ENCODE assay signal across 15 cellular contexts in the genomic region with DNA sequence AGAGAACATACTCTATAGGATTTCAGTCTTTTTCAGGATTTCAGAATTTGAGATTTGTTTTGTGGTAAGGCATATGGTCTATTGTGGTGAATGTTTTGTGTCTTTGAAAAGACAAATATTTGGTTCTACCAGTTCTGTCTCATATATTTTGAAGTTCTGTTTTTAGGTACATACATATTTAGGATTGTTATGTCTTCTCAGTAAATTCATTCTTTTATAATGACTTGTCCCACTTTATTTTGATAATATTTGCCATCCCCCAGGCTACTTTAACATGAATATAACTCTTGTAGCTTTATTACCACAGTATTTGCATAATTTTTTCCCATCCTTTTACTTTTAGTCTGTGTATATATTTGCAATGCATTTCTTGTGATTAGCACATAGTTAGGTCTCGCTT. TPM values are rescaled to one million over a fixed set of nuclear protein-coding genes. Genes with fewer than 3 reads are reported as not detected.
DNase-seq lines count a peak whose midpoint lies in the region; ATAC-seq and TF ChIP-seq lines count a peak whose summit lies in the region.
"Had no signal": no experiment of that assay in that cellular context is flagged by ENCODE, and none has a peak within 500 bp of the region (broad histone marks: within the 10 kb centered on the region; RNA-seq: fewer than 3 reads in every experiment).

No MANE protein-coding gene starts in this region.

- ATAC-seq in SK-N-SH treated with all-trans-retinoic acid at 6 μM for 48 hours: peak; percentile 24; the same call in 2 of the 3 replicates
- no peak for ATAC-seq in foreskin keratinocyte
- no peak for ATAC-seq in naive thymus-derived CD8-positive, alpha-beta T cell
- no peak for ATAC-seq in HG03520 (IDR thresholded peaks at IDR 0.05; ENCODE audit: unreplicated experiment)
- no peak for ATAC-seq in GM18873 (IDR thresholded peaks at IDR 0.05; ENCODE audit: low FRiP score, unreplicated experiment)

- H3K9me3 ChIP-seq in subcutaneous abdominal adipose tissue (ENCODE audit: control insufficient read depth in 5 of 5, low read length in 5 of 5): no peaks in the 10 kb centered on the region
- H3K9me3 ChIP-seq: left ventricle myocardium inferior, tibial artery had no signal

- H3K4me1 ChIP-seq in foreskin keratinocyte (peaks cover 18% of the 10 kb centered on the region), subcutaneous abdominal adipose tissue (ENCODE audit: control insufficient read depth in 5 of 5, insufficient read depth in 5 of 5, low read length in 5 of 5) (peaks cover 2 to 48% (median 42%) of the 10 kb centered on the region in 5 donors)

- H3K27ac Mint-ChIP-seq in naive thymus-derived CD8-positive, alpha-beta T cell: peak overlapping the region in 2 of 10 donors; percentile 5 to 19
- H3K27ac Mint-ChIP-seq: activated T-helper 2 cell treated with anti-CD3 and anti-CD28 coated beads, Interferon-gamma antibody, Interleukin-2, Interleukin-4, amounts not matched to agents 10 μg/mL and 5 μg/mL and 100 μg/mL, durations not matched to agents 14 hours and 24 hours and 36 hours had no signal

- DNase-seq in HS-5 (ENCODE audit: low read depth): peak; percentile 2
- DNase-seq in foreskin keratinocyte: no peak
- no peak for DNase-seq in naive thymus-derived CD8-positive, alpha-beta T cell
- DNase-seq in stimulated activated CD4-positive, alpha-beta T cell treated with anti-CD3 and anti-CD28 coated beads, Interleukin-2, amount 100 ng/mL, for 48 hours: no peak
- DNase-seq: amygdala, left ventricle myocardium inferior, NCI-H1436 treated with DMSO at 0.1 percent for 48 hours, NCI-H2227 treated with DMSO at 0.1 percent for 48 hours, Right ventricle myocardium superior, tibial artery had no signal

- H3K9me3 Mint-ChIP-seq in naive thymus-derived CD8-positive, alpha-beta T cell: no peaks in the 10 kb centered on the region
- H3K9me3 Mint-ChIP-seq: activated T-helper 2 cell treated with anti-CD3 and anti-CD28 coated beads, Interferon-gamma antibody, Interleukin-2, Interleukin-4, amounts not matched to agents 10 μg/mL and 5 μg/mL and 100 μg/mL, durations not matched to agents 14 hours and 24 hours and 36 hours had no signal

- no peak overlapping the region for H3K4me3 ChIP-seq in subcutaneous abdominal adipose tissue (ENCODE audit: low read depth in 1 of 5, low read length in 5 of 5)
- H3K4me3 ChIP-seq: left ventricle myocardium inferior, tibial artery had no signal

- no peaks in the 10 kb centered on the region for H3K36me3 ChIP-seq in subcutaneous abdominal adipose tissue (ENCODE audit: control insufficient read depth in 5 of 5, insufficient read depth in 5 of 5, low read length in 5 of 5)
- H3K36me3 ChIP-seq: left ventricle myocardium inferior, tibial artery had no signal

- TF ChIP-seq CTCF in foreskin keratinocyte (conservative IDR thresholded peaks at IDR 0.05): no peak

- no peaks in the 10 kb centered on the region for H3K27me3 ChIP-seq in foreskin keratinocyte
- H3K27me3 ChIP-seq in subcutaneous abdominal adipose tissue (ENCODE audit: control insufficient read depth in 5 of 5, insufficient read depth in 4 of 5, low read length in 5 of 5): no peaks in the 10 kb centered on the region
- H3K27me3 ChIP-seq: tibial artery had no signal

- H3K36me3 Mint-ChIP-seq in naive thymus-derived CD8-positive, alpha-beta T cell: no peaks in the 10 kb centered on the region

- H3K27ac ChIP-seq in foreskin keratinocyte: peak overlapping the region; percentile 7
- peak overlapping the region; percentile 70 for H3K27ac ChIP-seq in subcutaneous abdominal adipose tissue (ENCODE audit: low read depth, low read length)
- H3K27ac ChIP-seq: left ventricle myocardium inferior had no signal

- H3K4me1 Mint-ChIP-seq in naive thymus-derived CD8-positive, alpha-beta T cell: peaks cover 31 to 89% (median 81%) of the 10 kb centered on the region in 4 donors

- no peak overlapping the region for H3K4me3 Mint-ChIP-seq in naive thymus-derived CD8-positive, alpha-beta T cell

- H3K27me3 Mint-ChIP-seq in naive thymus-derived CD8-positive, alpha-beta T cell: no peaks in the 10 kb centered on the region

- no peak overlapping the region for H3K9ac ChIP-seq in subcutaneous abdominal adipose tissue (ENCODE audit: low read length in 5 of 5)

- POLR2A ChIA-PET in naive thymus-derived CD8-positive, alpha-beta T cell (lab: Charles Lee): no interaction called here

TF ChIP-seq in SK-N-SH treated with all-trans-retinoic acid at 6 μM for 48 hours, 23 proteins besides CTCF, POLR2A, EP300 and RAD21:
- TF ChIP-seq ZFP30 (CRISPR knock-in tag; IDR thresholded peaks at IDR 0.05): no peak
- TF ChIP-seq, protein P1, sequence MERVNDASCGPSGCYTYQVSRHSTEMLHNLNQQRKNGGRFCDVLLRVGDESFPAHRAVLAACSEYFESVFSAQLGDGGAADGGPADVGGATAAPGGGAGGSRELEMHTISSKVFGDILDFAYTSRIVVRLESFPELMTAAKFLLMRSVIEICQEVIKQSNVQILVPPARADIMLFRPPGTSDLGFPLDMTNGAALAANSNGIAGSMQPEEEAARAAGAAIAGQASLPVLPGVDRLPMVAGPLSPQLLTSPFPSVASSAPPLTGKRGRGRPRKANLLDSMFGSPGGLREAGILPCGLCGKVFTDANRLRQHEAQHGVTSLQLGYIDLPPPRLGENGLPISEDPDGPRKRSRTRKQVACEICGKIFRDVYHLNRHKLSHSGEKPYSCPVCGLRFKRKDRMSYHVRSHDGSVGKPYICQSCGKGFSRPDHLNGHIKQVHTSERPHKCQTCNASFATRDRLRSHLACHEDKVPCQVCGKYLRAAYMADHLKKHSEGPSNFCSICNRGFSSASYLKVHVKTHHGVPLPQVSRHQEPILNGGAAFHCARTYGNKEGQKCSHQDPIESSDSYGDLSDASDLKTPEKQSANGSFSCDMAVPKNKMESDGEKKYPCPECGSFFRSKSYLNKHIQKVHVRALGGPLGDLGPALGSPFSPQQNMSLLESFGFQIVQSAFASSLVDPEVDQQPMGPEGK (CRISPR knock-in tag; IDR thresholded peaks at IDR 0.05; ENCODE audit: borderline replicate concordance): no peak
- TF ChIP-seq ESRRG (CRISPR knock-in tag; IDR thresholded peaks at IDR 0.05): no peak
- no peak for TF ChIP-seq OSR1 (CRISPR knock-in tag; IDR thresholded peaks at IDR 0.05)
- no peak for TF ChIP-seq ZC3H10 (CRISPR knock-in tag; IDR thresholded peaks at IDR 0.05)
- TF ChIP-seq ISL1 (CRISPR knock-in tag; IDR thresholded peaks at IDR 0.05): no peak

RNA-seq across cellular contexts. Expression of a gene that starts 32.0 kb away (rescaled TPM):
- 19.7 and 21.0 TPM in 2 replicates for total RNA-seq in foreskin keratinocyte
- 4.8 and 5.9 TPM in 2 replicates for polyA plus RNA-seq in foreskin keratinocyte
- total RNA-seq in naive thymus-derived CD8-positive, alpha-beta T cell: 10 to 100 TPM; 61.4 to 68.7 TPM
- 10 to 100 TPM; 13.4 to 20.9 (median 14.9) TPM for polyA plus RNA-seq in naive thymus-derived CD8-positive, alpha-beta T cell
